Comparison of ENCODE assay signal across 22 cellular contexts in genomic region chr10:124245191-124245590, GRCh38.
DNase-seq lines count a peak whose midpoint lies in the region; ATAC-seq, FAIRE-seq and TF ChIP-seq lines count a peak whose summit lies in the region.
"Had no signal": no experiment of that assay in that cellular context is flagged by ENCODE, and none has a peak within 500 bp of the region (broad histone marks: within the 10 kb centered on the region; RNA-seq: fewer than 3 reads in every experiment).

No MANE protein-coding gene starts in this region.

- TF ChIP-seq CTCF in right lobe of liver (IDR thresholded peaks at IDR 0.05) = no peak
- no peak for TF ChIP-seq CTCF in HepG2 (CRISPR knock-in tag; IDR thresholded peaks at IDR 0.05)
- no peak for TF ChIP-seq CTCF in stomach (IDR thresholded peaks at IDR 0.05)

- CTCF ChIA-PET in HepG2 (lab: Yijun Ruan, JAX; ENCODE audit: low intra/inter-chr PET ratio, low total read pairs) = no interaction called here

- H3K9me3 ChIP-seq in right lobe of liver (no peaks in the 10 kb centered on the region), HepG2 (ENCODE audit: low read length) (no peaks in the 10 kb centered on the region), stomach (peaks cover 0 to 7% (median 0%) of the 10 kb centered on the region in 4 donors)
- H3K9me3 ChIP-seq: BE2C had no signal

- intact Hi-C loops in right lobe of liver (cut with DNase I) (no loop called here), HepG2 (cut with micrococcal nuclease; ENCODE audit: unreplicated experiment) (no loop called here), stomach (cut with DNase I; ENCODE audit: low total_unique reads) (no loop called here)

- H3K4me1 ChIP-seq in right lobe of liver (no peaks in the 10 kb centered on the region), HepG2 (ENCODE audit: insufficient read depth, low read length) (peaks cover 8% of the 10 kb centered on the region; the same call in 1 of the 2 replicates), stomach (peaks cover 0 to under 1% (median 0%) of the 10 kb centered on the region in 4 donors)

- H3K27me3 ChIP-seq in right lobe of liver (no peaks in the 10 kb centered on the region), HepG2 (ENCODE audit: control insufficient read depth in 1 of 2, insufficient read depth in 2 of 2, low read length in 2 of 2) (peaks cover 2 to 34% of the 10 kb centered on the region in 2 experiments; a peak in 3 of 5 replicates), stomach (peaks cover 0 to 6% (median 0%) of the 10 kb centered on the region in 3 donors)
- H3K27me3 ChIP-seq: BE2C had no signal

- BruUV-seq in HepG2 (replicated peaks; lab: Mats Ljungman, UMichigan) = no TSS peak

- H3K4me2 ChIP-seq in HepG2 (ENCODE audit: low read depth, low read length) = no peak overlapping the region

- TF ChIP-seq EP300 in HepG2 (IDR thresholded peaks at IDR 0.05; ENCODE audit: low read depth in 2 of 2, low read length in 2 of 2) (no peak), HepG2 (CRISPR knock-in tag; IDR thresholded peaks at IDR 0.05; ENCODE audit: borderline replicate concordance) (no peak), stomach (IDR thresholded peaks at IDR 0.05) (no peak)

- H3K27ac ChIP-seq in right lobe of liver (no peak overlapping the region), HepG2 (ENCODE audit: extremely low read length, insufficient read depth, low read length) (no peak overlapping the region), stomach (no peak overlapping the region)

- no peak for ATAC-seq in right lobe of liver
- ATAC-seq in HepG2 = no peak
- ATAC-seq in HG03025 (IDR thresholded peaks at IDR 0.05; ENCODE audit: low FRiP score, unreplicated experiment) = no peak
- ATAC-seq: GM12878, HCT116 had no signal

- TF ChIP-seq RAD21 in HepG2 (CRISPR knock-in tag; IDR thresholded peaks at IDR 0.05) = no peak

- POLR2A ChIA-PET in HepG2 (lab: Yijun Ruan, JAX) = no interaction called here

- TF ChIP-seq POLR2A in right lobe of liver (IDR thresholded peaks at IDR 0.05) (no peak), HepG2 (IDR thresholded peaks at IDR 0.05; ENCODE audit: insufficient read depth in 1 of 2, low read depth in 2 of 2, low read length in 2 of 2) (no peak), stomach (IDR thresholded peaks at IDR 0.05) (no peak)

- FAIRE-seq in HepG2 (lab: Jason Lieb, UNC) = no peak
- FAIRE-seq: A204.1, GM12878 had no signal

- H3K4me3 ChIP-seq in right lobe of liver (no peak overlapping the region), HepG2 (replicated peaks in 1 of 3; ENCODE audit: insufficient read depth in 1 of 3, low read depth in 2 of 3, low read length in 3 of 3) (no peak overlapping the region), stomach (no peak overlapping the region)
- H3K4me3 ChIP-seq: GM12878 had no signal

- H3K36me3 ChIP-seq in right lobe of liver = no peaks in the 10 kb centered on the region
- H3K36me3 ChIP-seq in HepG2 (replicated peaks in 1 of 2; ENCODE audit: control insufficient read depth in 1 of 2, insufficient read depth in 2 of 2, low read length in 2 of 2) = no peaks in the 10 kb centered on the region
- H3K36me3 ChIP-seq in stomach = no peaks in the 10 kb centered on the region
- H3K36me3 ChIP-seq: BE2C had no signal

- H3K9ac ChIP-seq in HepG2 (ENCODE audit: insufficient read depth, low read depth, low read length) = no peak overlapping the region

- in situ Hi-C loops in HepG2 (cut with HindIII; ENCODE audit: extremely low pct_ligation_motif_present, low pct_unique_long_range_greater_than_20kb) = no loop called here

- 89% methylated on average over 5 of the region's 8 CpGs for WGBS in right lobe of liver (ENCODE audit: insufficient coverage, low coverage, low lambda C conversion rate, missing lambda C conversion rate)
- WGBS in HepG2 (ENCODE audit: low lambda C conversion rate) = 71% methylated on average over 8 of the region's 8 CpGs
- WGBS in stomach, 5 donors = 78 to 92% (median 85%) methylated on average over 6 to 8 of the region's 8 CpGs

- DNase-seq in right lobe of liver (peak in 2 of 3 donors; percentile 37 to 42), HepG2 (ENCODE audit: low spot score) (no peak), mesenteric fat pad (ENCODE audit: low spot score) (peak; percentile 79), stomach (peak; percentile 22), T-helper 1 cell (no peak)
- DNase-seq: ACHN; BE2C; C1 segment of cervical spinal cord; CD4-positive, CD25-positive, alpha-beta regulatory T cell; CD8-positive, alpha-beta memory T cell; COR-L47; DMS 273 treated with DMSO at 0.1 percent for 48 hours; DMS53; DND-41; EL; GOT3; H7; HFFc6 had no signal

- H4K20me1 ChIP-seq in HepG2 (ENCODE audit: insufficient read depth, low read length) = no peaks in the 10 kb centered on the region

- no peak overlapping the region for H2AFZ ChIP-seq in HepG2 (ENCODE audit: low read length)

- no peaks in the 10 kb centered on the region for H3K79me2 ChIP-seq in HepG2 (ENCODE audit: insufficient read depth, low read length)

TF ChIP-seq in HepG2, 621 proteins besides CTCF, POLR2A, EP300 and RAD21:
- TF ChIP-seq ZFP36L2 (CRISPR knock-in tag; IDR thresholded peaks at IDR 0.05) (no peak), GTF2F1 (IDR thresholded peaks at IDR 0.05; ENCODE audit: low read length) (no peak), FLYWCH1 (CRISPR knock-in tag; IDR thresholded peaks at IDR 0.05) (no peak), ZNF790 (CRISPR knock-in tag; IDR thresholded peaks at IDR 0.05; ENCODE audit: borderline replicate concordance) (no peak), TRIM22 (IDR thresholded peaks at IDR 0.05) (no peak), HNRNPK (IDR thresholded peaks at IDR 0.05; ENCODE audit: low read depth, low read length, poor library complexity, severe bottlenecking) (no peak), ATF7-NPFF (CRISPR knock-in tag; IDR thresholded peaks at IDR 0.05; ENCODE audit: low read depth) (no peak), CEBPG (CRISPR knock-in tag; IDR thresholded peaks at IDR 0.05) (no peak), ZNF878 (CRISPR knock-in tag; IDR thresholded peaks at IDR 0.05) (no peak), ZNF24 (IDR thresholded peaks at IDR 0.05) (no peak)
- TF ChIP-seq, protein P1, sequence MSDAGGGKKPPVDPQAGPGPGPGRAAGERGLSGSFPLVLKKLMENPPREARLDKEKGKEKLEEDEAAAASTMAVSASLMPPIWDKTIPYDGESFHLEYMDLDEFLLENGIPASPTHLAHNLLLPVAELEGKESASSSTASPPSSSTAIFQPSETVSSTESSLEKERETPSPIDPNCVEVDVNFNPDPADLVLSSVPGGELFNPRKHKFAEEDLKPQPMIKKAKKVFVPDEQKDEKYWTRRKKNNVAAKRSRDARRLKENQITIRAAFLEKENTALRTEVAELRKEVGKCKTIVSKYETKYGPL (CRISPR knock-in tag; IDR thresholded peaks at IDR 0.05) = no peak
- TF ChIP-seq, protein P2, sequence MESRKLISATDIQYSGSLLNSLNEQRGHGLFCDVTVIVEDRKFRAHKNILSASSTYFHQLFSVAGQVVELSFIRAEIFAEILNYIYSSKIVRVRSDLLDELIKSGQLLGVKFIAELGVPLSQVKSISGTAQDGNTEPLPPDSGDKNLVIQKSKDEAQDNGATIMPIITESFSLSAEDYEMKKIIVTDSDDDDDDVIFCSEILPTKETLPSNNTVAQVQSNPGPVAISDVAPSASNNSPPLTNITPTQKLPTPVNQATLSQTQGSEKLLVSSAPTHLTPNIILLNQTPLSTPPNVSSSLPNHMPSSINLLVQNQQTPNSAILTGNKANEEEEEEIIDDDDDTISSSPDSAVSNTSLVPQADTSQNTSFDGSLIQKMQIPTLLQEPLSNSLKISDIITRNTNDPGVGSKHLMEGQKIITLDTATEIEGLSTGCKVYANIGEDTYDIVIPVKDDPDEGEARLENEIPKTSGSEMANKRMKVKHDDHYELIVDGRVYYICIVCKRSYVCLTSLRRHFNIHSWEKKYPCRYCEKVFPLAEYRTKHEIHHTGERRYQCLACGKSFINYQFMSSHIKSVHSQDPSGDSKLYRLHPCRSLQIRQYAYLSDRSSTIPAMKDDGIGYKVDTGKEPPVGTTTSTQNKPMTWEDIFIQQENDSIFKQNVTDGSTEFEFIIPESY (CRISPR knock-in tag; IDR thresholded peaks at IDR 0.05) = no peak

Comparison
In these comparisons a context has a peak if more than half of its experiments do, and no peak if none do; other contexts are left out.
1. DNase-seq: peak in right lobe of liver (2 of 3), mesenteric fat pad (single experiment) and stomach (single experiment); none in HepG2 (single experiment) and T-helper 1 cell (0 of 5).